Comparison of ENCODE assay signal across 8 cellular contexts in the genomic region with DNA sequence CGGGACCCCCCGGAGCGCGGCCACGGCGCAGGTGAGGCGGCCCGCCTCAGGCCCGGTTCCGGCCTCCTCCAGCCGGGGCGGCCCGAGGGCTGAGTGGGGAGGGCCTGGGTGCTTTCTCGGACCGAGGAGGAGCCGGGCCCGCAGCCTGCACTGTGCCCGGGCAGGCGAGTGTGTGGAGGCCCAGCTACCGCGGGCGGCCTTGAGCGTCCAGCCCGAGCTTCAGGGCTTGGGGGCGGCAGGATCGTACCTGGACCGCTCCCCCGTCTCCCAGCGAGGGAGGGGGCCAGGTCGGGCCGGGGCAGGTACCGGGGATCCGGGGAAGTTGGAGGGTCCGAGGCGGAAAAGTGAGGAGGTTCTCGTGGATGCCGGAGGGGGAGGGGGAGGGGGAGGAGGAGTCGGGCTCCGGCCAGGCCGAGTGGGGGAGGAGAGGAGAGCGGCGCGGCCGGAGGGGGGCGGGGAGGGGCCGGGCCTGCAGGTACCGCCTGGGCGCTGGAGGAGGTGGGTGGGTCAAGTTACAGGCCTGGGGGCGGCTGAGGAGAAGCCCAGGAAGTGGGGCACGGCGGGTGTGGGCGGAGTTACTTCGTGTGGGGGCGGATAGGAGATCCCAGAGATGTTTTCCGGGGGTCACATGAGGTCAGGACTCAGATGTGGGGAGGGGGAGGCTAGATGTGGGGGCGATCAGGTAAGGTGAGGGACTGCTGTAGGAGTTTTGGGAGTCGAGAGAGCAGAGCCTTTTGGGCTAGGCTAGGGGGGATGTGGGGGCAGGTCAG. TPM values are rescaled to one million over a fixed set of nuclear protein-coding genes. Genes with fewer than 3 reads are reported as not detected.
DNase-seq lines count a peak whose midpoint lies in the region; ATAC-seq lines count a peak whose summit lies in the region.

No MANE protein-coding gene starts in this region.

- peak overlapping the region; percentile 87 for H3K27ac ChIP-seq in SK-N-MC

- H3K4me3 ChIP-seq in SK-N-MC (peak overlapping the region; percentile 92), mononuclear cell (ENCODE audit: low read length) (peak overlapping the region; percentile 68)

- H3K27me3 ChIP-seq in mononuclear cell (ENCODE audit: insufficient read depth, low read length) = no peaks in the 10 kb centered on the region

- peak overlapping the region; percentile 97 for H3K9ac ChIP-seq in SK-N-MC (ENCODE audit: insufficient read length)

- DNase-seq in activated CD4-positive, CD25-positive, alpha-beta regulatory T cell treated with anti-CD3 and anti-CD28 coated beads, Interleukin-2, amount 50 U/mL, for 72 hours = no peak
- no peak for DNase-seq in SK-N-MC (ENCODE audit: low read depth, low spot score)
- peak; percentile 88 for DNase-seq in ecto neural progenitor cell (ENCODE audit: low spot score)
- DNase-seq in ureter (ENCODE audit: low spot score) = peak; percentile 78
- no peak for DNase-seq in NCI-H2107 (lab: John Stamatoyannopoulos, UW)

- no peaks in the 10 kb centered on the region for H3K9me3 ChIP-seq in SK-N-MC (ENCODE audit: low read depth, low read length)
- no peaks in the 10 kb centered on the region for H3K9me3 ChIP-seq in mononuclear cell (ENCODE audit: low read depth, low read length)

- peak; percentile 0 to 2 for ATAC-seq in activated CD4-positive, CD25-positive, alpha-beta regulatory T cell treated with anti-CD3 and anti-CD28 coated beads, Interleukin-2, amount 50 U/mL, for 24 hours
- ATAC-seq in HG03457 (IDR thresholded peaks at IDR 0.05; ENCODE audit: unreplicated experiment) = peak; percentile 2

- H3K4me1 ChIP-seq in mononuclear cell (ENCODE audit: insufficient read depth, low read length) = peaks cover 52% of the 10 kb centered on the region

- peaks cover 20% of the 10 kb centered on the region for H3K36me3 ChIP-seq in SK-N-MC (ENCODE audit: insufficient read depth, low read length)

RNA-seq across cellular contexts. Expression of gene NACC1, which starts 0.5 kb away (rescaled TPM):
- 16.0 TPM for total RNA-seq in mononuclear cell
- 57.0 TPM for total RNA-seq in ureter

RNA-seq across cellular contexts. Expression of gene TRMT1, which starts 2.1 kb away (rescaled TPM):
- total RNA-seq in mononuclear cell = 30.7 TPM
- total RNA-seq in ureter = 54.6 TPM

RNA-seq across cellular contexts. Expression of gene LYL1, which starts 16.0 kb away (rescaled TPM):
- total RNA-seq in mononuclear cell = 20.5 TPM
- 3.0 TPM for total RNA-seq in ureter

RNA-seq across cellular contexts. Expression of gene STX10, which starts 31.6 kb away (rescaled TPM):
- 71.7 TPM for total RNA-seq in mononuclear cell
- 37.3 TPM for total RNA-seq in ureter

RNA-seq across cellular contexts. Expression of gene IER2, which starts 31.6 kb away (rescaled TPM):
- total RNA-seq in mononuclear cell = 222 TPM
- total RNA-seq in ureter = 94.0 TPM

Comparison
In these comparisons a context has a peak if more than half of its experiments do, and no peak if none do; other contexts are left out.
1. DNase-seq: peak in ecto neural progenitor cell (single experiment) and ureter (single experiment); none in activated CD4-positive, CD25-positive, alpha-beta regulatory T cell treated with anti-CD3 and anti-CD28 coated beads, Interleukin-2, amount 50 U/mL, for 72 hours (single experiment), SK-N-MC (single experiment) and NCI-H2107 (single experiment).